20 cellular contexts compared by ENCODE assay signal in genomic region chr9:87683751-87684626, GRCh38. TPM values are rescaled to one million over a fixed set of nuclear protein-coding genes. Genes with fewer than 3 reads are reported as not detected.
DNase-seq lines count a peak whose midpoint lies in the region; ATAC-seq and TF ChIP-seq lines count a peak whose summit lies in the region.
"Had no signal": no experiment of that assay in that cellular context is flagged by ENCODE, and none has a peak within 500 bp of the region (broad histone marks: within the 10 kb centered on the region; RNA-seq: fewer than 3 reads in every experiment).

No MANE protein-coding gene starts in this region.

- no peak overlapping the region for H3K4me3 ChIP-seq in lung
- H3K4me3 ChIP-seq in testis, result peak overlapping the region; percentile 4 to 12

- peaks cover 2% of the 10 kb centered on the region for H3K27me3 Mint-ChIP-seq in dendritic cell treated with granulocyte-macrophage colony-stimulating factor and Interleukin-4, amounts not matched to agents 40 ng/mL and 50 ng/mL, for 4 days
- H3K27me3 Mint-ChIP-seq: activated CD4-positive, alpha-beta memory T cell treated with anti-CD3 and anti-CD28 coated beads for 36 hours; activated naive CD8-positive, alpha-beta T cell treated with anti-CD3 and anti-CD28 coated beads for 36 hours; T-helper 17 cell had no signal

- DNase-seq in NCI-H82 (lab: John Stamatoyannopoulos, UW) (peak; percentile 10), NCI-H82 treated with DMSO at 0.1 percent for 48 hours (lab: John Stamatoyannopoulos, UW; ENCODE audit: unreplicated experiment) (no peak), lung (ENCODE audit: low spot score) (peak; percentile 28), testis (no peak), AG08395 (ENCODE audit: low spot score) (no peak)
- DNase-seq: activated naive CD8-positive, alpha-beta T cell treated with anti-CD3 and anti-CD28 coated beads for 36 hours; GF-D8; NCI-H1930; NCI-H510A; stimulated activated CD4-positive, alpha-beta T cell treated with anti-CD3 and anti-CD28 coated beads, Interleukin-2, amount 100 ng/mL, for 48 hours; T-helper 17 cell had no signal

- 86 to 88% methylated on average over 24 of the region's 24 CpGs for WGBS in lung, 2 donors
- WGBS in testis, 2 donors, result 57 to 70% methylated on average over 7 to 24 of the region's 24 CpGs

- H3K27me3 ChIP-seq in lung (ENCODE audit: control insufficient read depth, insufficient read depth) (no peaks in the 10 kb centered on the region), testis (no peaks in the 10 kb centered on the region)
- H3K27me3 ChIP-seq: brain microvascular endothelial cell had no signal

- no peak for TF ChIP-seq POLR2A in testis (IDR thresholded peaks at IDR 0.05)

- H3K9me3 Mint-ChIP-seq in dendritic cell treated with granulocyte-macrophage colony-stimulating factor and Interleukin-4, amounts not matched to agents 40 ng/mL and 50 ng/mL, for 4 days, result no peaks in the 10 kb centered on the region
- H3K9me3 Mint-ChIP-seq: activated CD4-positive, alpha-beta memory T cell treated with anti-CD3 and anti-CD28 coated beads for 36 hours; activated naive CD8-positive, alpha-beta T cell treated with anti-CD3 and anti-CD28 coated beads for 36 hours; activated T-helper 1 cell treated with anti-CD3 and anti-CD28 coated beads, Interleukin-12 subunit alpha, Interleukin-12 subunit beta, Interleukin-2, Interleukin-4 antibody, amounts not matched to agents 30 ng/mL and 10 ng/mL and 1 ng/mL, durations not matched to agents 14 hours and 24 hours and 36 hours had no signal

- H3K36me3 ChIP-seq in lung (ENCODE audit: control insufficient read depth in 2 of 2, insufficient read depth in 2 of 2, low read length in 2 of 2) (peaks cover 0 to 16% of the 10 kb centered on the region in 2 donors), testis (ENCODE audit: low read depth, missing control alignments) (no peaks in the 10 kb centered on the region)
- H3K36me3 ChIP-seq: brain microvascular endothelial cell had no signal

- intact Hi-C loops in dendritic cell treated with granulocyte-macrophage colony-stimulating factor and Interleukin-4, amounts not matched to agents 40 ng/mL and 50 ng/mL, for 4 days (cut with micrococcal nuclease), result no loop called here
- intact Hi-C loops in testis (cut with DNase I; ENCODE audit: low total_unique reads), result loop anchor here (10.0 kb wide), 1 partner anchor 131 kb away; no protein-coding TSS in a partner anchor

- peaks cover 97% of the 10 kb centered on the region for H3K36me3 Mint-ChIP-seq in dendritic cell treated with granulocyte-macrophage colony-stimulating factor and Interleukin-4, amounts not matched to agents 40 ng/mL and 50 ng/mL, for 4 days (ENCODE audit: low read depth)
- H3K36me3 Mint-ChIP-seq: activated CD4-positive, alpha-beta memory T cell treated with anti-CD3 and anti-CD28 coated beads for 36 hours; activated naive CD8-positive, alpha-beta T cell treated with anti-CD3 and anti-CD28 coated beads for 36 hours had no signal

- H3K4me1 ChIP-seq in lung (ENCODE audit: control insufficient read depth in 2 of 2, insufficient read depth in 2 of 2, low read length in 2 of 2), result peaks cover 0 to 3% of the 10 kb centered on the region in 2 donors
- H3K4me1 ChIP-seq in testis, result peaks cover 15% of the 10 kb centered on the region

- TF ChIP-seq CTCF in lung (IDR thresholded peaks at IDR 0.05; ENCODE audit: control extremely low read depth, extremely low read depth) (no peak), testis (IDR thresholded peaks at IDR 0.05) (no peak)

- peak overlapping the region; percentile 51 for H3K27ac Mint-ChIP-seq in dendritic cell treated with granulocyte-macrophage colony-stimulating factor and Interleukin-4, amounts not matched to agents 40 ng/mL and 50 ng/mL, for 4 days
- H3K27ac Mint-ChIP-seq: activated CD4-positive, alpha-beta memory T cell treated with anti-CD3 and anti-CD28 coated beads for 36 hours; activated naive CD8-positive, alpha-beta T cell treated with anti-CD3 and anti-CD28 coated beads for 36 hours; activated T-helper 1 cell treated with anti-CD3 and anti-CD28 coated beads, Interleukin-12 subunit alpha, Interleukin-12 subunit beta, Interleukin-2, Interleukin-4 antibody, amounts not matched to agents 30 ng/mL and 10 ng/mL and 1 ng/mL, durations not matched to agents 14 hours and 24 hours and 36 hours; T-helper 17 cell had no signal

- no peak overlapping the region for H3K4me3 Mint-ChIP-seq in dendritic cell treated with granulocyte-macrophage colony-stimulating factor and Interleukin-4, amounts not matched to agents 40 ng/mL and 50 ng/mL, for 4 days
- H3K4me3 Mint-ChIP-seq: activated CD4-positive, alpha-beta memory T cell treated with anti-CD3 and anti-CD28 coated beads for 36 hours; activated naive CD8-positive, alpha-beta T cell treated with anti-CD3 and anti-CD28 coated beads for 36 hours; activated T-helper 1 cell treated with anti-CD3 and anti-CD28 coated beads, Interleukin-12 subunit alpha, Interleukin-12 subunit beta, Interleukin-2, Interleukin-4 antibody, amounts not matched to agents 30 ng/mL and 10 ng/mL and 1 ng/mL, durations not matched to agents 14 hours and 24 hours and 36 hours; T-helper 17 cell had no signal

- H3K4me1 Mint-ChIP-seq in dendritic cell treated with granulocyte-macrophage colony-stimulating factor and Interleukin-4, amounts not matched to agents 40 ng/mL and 50 ng/mL, for 4 days (ENCODE audit: low read depth), result peaks cover 44% of the 10 kb centered on the region

- no peaks in the 10 kb centered on the region for H3K9me3 ChIP-seq in lung (ENCODE audit: control insufficient read depth in 2 of 2, insufficient read depth in 1 of 2, low read length in 1 of 2)
- no peaks in the 10 kb centered on the region for H3K9me3 ChIP-seq in testis

- ATAC-seq in lung (ENCODE audit: insufficient read depth, low FRiP score) (no peak), GM21786 (IDR thresholded peaks at IDR 0.05; ENCODE audit: unreplicated experiment) (no peak), GM21619 (IDR thresholded peaks at IDR 0.05; ENCODE audit: unreplicated experiment) (no peak)
- ATAC-seq: T-helper 17 cell had no signal

- H3K27ac ChIP-seq in lung (ENCODE audit: low read depth in 1 of 2, low read length in 1 of 2), result no peak overlapping the region
- no peak overlapping the region for H3K27ac ChIP-seq in testis
- H3K27ac ChIP-seq: 22Rv1, brain microvascular endothelial cell, VCaP had no signal

RNA-seq across cellular contexts. Expression of gene CTSL, which starts 41.9 kb away (rescaled TPM):
- total RNA-seq in lung (100 to 1,000 TPM; 126 to 301 TPM), testis (100 to 1,000 TPM; 100 to 105 TPM)
- polyA plus RNA-seq in lung (1,000 to 10,000 TPM in 1 of 2 donors, 100 to 1,000 TPM in 1; 109 to 1,526 TPM), testis (ENCODE audit: insufficient read depth, low read depth, low replicate concordance) (185 TPM)
- total RNA-seq: OCI-LY7 had no signal

Comparison
In these comparisons a context has a peak if more than half of its experiments do, and no peak if none do; other contexts are left out.
1. DNase-seq: peak in NCI-H82 (single experiment) and lung (single experiment); none in NCI-H82 treated with DMSO at 0.1 percent for 48 hours (single experiment), testis (single experiment) and AG08395 (single experiment).